1 cellular context compared by ENCODE assay signal in genomic region chr15:83091965-83092308, GRCh38.
TF ChIP-seq lines count a peak whose summit lies in the region.

No MANE protein-coding gene starts in this region.

TF ChIP-seq in K562, 482 proteins besides CTCF, POLR2A, EP300 and RAD21:
- TF ChIP-seq ZNF384 (IDR thresholded peaks at IDR 0.05; ENCODE audit: low read depth, low read length) (peak; percentile 87), PHB2 (IDR thresholded peaks at IDR 0.05; ENCODE audit: low read depth) (0 out of 2 replicates have a peak, but pooled peaks have one; percentile 54), VEZF1 (CRISPR knock-in tag; IDR thresholded peaks at IDR 0.05) (peak; percentile 27; the same call in 1 of the 2 replicates)
